Comparison of ENCODE assay signal across 15 cellular contexts in the genomic region with DNA sequence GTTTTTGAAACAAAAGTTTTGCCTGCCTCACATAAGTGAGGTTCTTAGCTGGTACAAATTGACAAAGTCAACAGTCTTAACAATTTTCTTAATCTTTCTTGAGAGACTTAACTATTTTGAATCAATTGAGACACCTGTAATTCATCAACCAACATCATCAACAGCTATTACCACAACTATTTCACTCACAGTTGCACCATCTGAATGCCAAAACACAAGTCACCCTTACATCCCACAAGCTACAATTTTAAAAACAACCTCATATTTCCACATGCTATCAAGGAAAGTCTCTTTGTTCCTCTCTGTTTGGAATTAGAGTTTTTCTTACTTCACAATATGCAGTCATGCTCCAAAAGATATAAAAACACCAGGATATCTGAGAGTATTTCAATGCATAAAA. TPM values are rescaled to one million over a fixed set of nuclear protein-coding genes. Genes with fewer than 3 reads are reported as not detected.
A peak's percentile ranks its signal among the peaks of the same experiment; 100 is the strongest.
DNase-seq lines count a peak whose midpoint lies in the region; ATAC-seq and TF ChIP-seq lines count a peak whose summit lies in the region.
"Had no signal": no experiment of that assay in that cellular context is flagged by ENCODE, and none has a peak within 500 bp of the region (broad histone marks: within the 10 kb centered on the region; RNA-seq: fewer than 3 reads in every experiment).

No MANE protein-coding gene starts in this region.

- H3K9ac ChIP-seq in subcutaneous abdominal adipose tissue (ENCODE audit: low read length in 5 of 5): no peak overlapping the region

- intact Hi-C loops in natural killer cell (cut with micrococcal nuclease): no loop called here

- H3K9me3 Mint-ChIP-seq in natural killer cell: peaks cover 0 to 2% of the 10 kb centered on the region in 2 donors
- H3K9me3 Mint-ChIP-seq: activated T-cell treated with anti-CD3 and anti-CD28 coated beads, Interleukin-2, amount 50 U/mL, for 4 hours had no signal

- TF ChIP-seq CTCF in WI38 (IDR thresholded peaks at IDR 0.05; ENCODE audit: low read depth, low read length): no peak
- no peak for TF ChIP-seq CTCF in fibroblast of villous mesenchyme (IDR thresholded peaks at IDR 0.05; ENCODE audit: insufficient read depth, low read depth, low read length)
- TF ChIP-seq CTCF in natural killer cell (IDR thresholded peaks at IDR 0.05): no peak

- H3K4me3 Mint-ChIP-seq in natural killer cell: no peak overlapping the region
- H3K4me3 Mint-ChIP-seq: activated B cell treated with CpG ODN at 0.5 μM for 24 hours; activated T-cell treated with anti-CD3 and anti-CD28 coated beads, Interleukin-2, amount 50 U/mL, for 4 hours had no signal

- 0 out of 2 replicates have a peak overlapping the region, but pooled peaks have one; percentile 2 for H3K4me3 ChIP-seq in WI38 (ENCODE audit: low read depth, low read length)
- H3K4me3 ChIP-seq in fibroblast of villous mesenchyme (ENCODE audit: low read depth, low read length): no peak overlapping the region
- no peak overlapping the region for H3K4me3 ChIP-seq in subcutaneous abdominal adipose tissue (ENCODE audit: low read depth in 1 of 5, low read length in 5 of 5)
- H3K4me3 ChIP-seq: suprapubic skin had no signal

- peaks cover 0 to 48% (median 43%) of the 10 kb centered on the region in 5 donors for H3K4me1 ChIP-seq in subcutaneous abdominal adipose tissue (ENCODE audit: control insufficient read depth in 5 of 5, insufficient read depth in 5 of 5, low read length in 5 of 5)

- ATAC-seq in natural killer cell: no peak
- ATAC-seq: activated T-cell treated with anti-CD3 and anti-CD28 coated beads, Interleukin-2, amount 50 U/mL, for 4 hours had no signal

- peak overlapping the region in 1 of 2 donors; percentile 62 for H3K27ac Mint-ChIP-seq in natural killer cell
- H3K27ac Mint-ChIP-seq: activated B cell treated with CpG ODN at 0.5 μM for 24 hours had no signal

- H3K27me3 Mint-ChIP-seq in natural killer cell (ENCODE audit: low read depth in 2 of 2): no peaks in the 10 kb centered on the region
- H3K27me3 Mint-ChIP-seq: activated B cell treated with CpG ODN at 0.5 μM for 24 hours had no signal

- H3K27me3 ChIP-seq in subcutaneous abdominal adipose tissue (ENCODE audit: control insufficient read depth in 5 of 5, insufficient read depth in 4 of 5, low read length in 5 of 5): no peaks in the 10 kb centered on the region
- H3K27me3 ChIP-seq: suprapubic skin had no signal

- peak overlapping the region; percentile 93 for H3K27ac ChIP-seq in subcutaneous abdominal adipose tissue (ENCODE audit: low read depth, low read length)
- H3K27ac ChIP-seq: suprapubic skin had no signal

- no peaks in the 10 kb centered on the region for H3K36me3 ChIP-seq in subcutaneous abdominal adipose tissue (ENCODE audit: control insufficient read depth in 5 of 5, insufficient read depth in 5 of 5, low read length in 5 of 5)
- H3K36me3 ChIP-seq: suprapubic skin had no signal

- H3K9me3 ChIP-seq in subcutaneous abdominal adipose tissue (ENCODE audit: control insufficient read depth in 5 of 5, low read length in 5 of 5): no peaks in the 10 kb centered on the region
- H3K9me3 ChIP-seq: Caco-2, suprapubic skin had no signal

- peak; percentile 46 for DNase-seq in HCEC 1CT
- peak; percentile 64 for DNase-seq in fibroblast of villous mesenchyme (ENCODE audit: low read depth)
- DNase-seq in natural killer cell: no peak
- no peak for DNase-seq in stimulated activated CD4-positive, alpha-beta T cell treated with anti-CD3 and anti-CD28 coated beads, Interleukin-4, amount 100 ng/mL, for 4 hours
- no peak for DNase-seq in iPS-NIHi7 (ENCODE audit: extremely low spot score)
- DNase-seq: activated B cell treated with CpG ODN at 0.5 μM for 24 hours; activated T-cell treated with anti-CD3 and anti-CD28 coated beads, Interleukin-2, amount 50 U/mL, for 4 hours; Caco-2; GOT3; hippocampal formation; NCI-H1930; NCI-H82 had no signal

- peaks cover 51 to 56% of the 10 kb centered on the region in 2 donors for H3K4me1 Mint-ChIP-seq in natural killer cell

- H3K36me3 Mint-ChIP-seq in natural killer cell: no peaks in the 10 kb centered on the region

RNA-seq across cellular contexts. Expression of a gene that starts 4.9 kb away (rescaled TPM):
- total RNA-seq in fibroblast of villous mesenchyme (28.7 and 29.8 TPM in 2 replicates), natural killer cell (10 to 100 TPM; 33.3 to 34.7 (median 34.2) TPM)

Comparison
In these comparisons a context has a peak if more than half of its experiments do, and no peak if none do; other contexts are left out.
1. DNase-seq: peak in HCEC 1CT (single experiment) and fibroblast of villous mesenchyme (single experiment); none in natural killer cell (single experiment), stimulated activated CD4-positive, alpha-beta T cell treated with anti-CD3 and anti-CD28 coated beads, Interleukin-4, amount 100 ng/mL, for 4 hours (0 of 2) and iPS-NIHi7 (single experiment).